In genomic region chr7:90520484-90520883, GRCh38 we compare ENCODE assay signal across 15 cellular contexts. TPM values are rescaled to one million over a fixed set of nuclear protein-coding genes. Genes with fewer than 3 reads are reported as not detected.
DNase-seq lines count a peak whose midpoint lies in the region; ATAC-seq and TF ChIP-seq lines count a peak whose summit lies in the region.
"Had no signal": no experiment of that assay in that cellular context is flagged by ENCODE, and none has a peak within 500 bp of the region (broad histone marks: within the 10 kb centered on the region; RNA-seq: fewer than 3 reads in every experiment).

No MANE protein-coding gene starts in this region.

- DNase-seq in A673 (ENCODE audit: low spot score) (peak; percentile 22), GM13976 (ENCODE audit: low spot score) (no peak), SK-MEL-5 (ENCODE audit: low read depth, low spot score) (peak; percentile 43), hepatocyte (ENCODE audit: low spot score) (peak; percentile 10), NCI-H1092 treated with DMSO at 0.1 percent for 48 hours (lab: John Stamatoyannopoulos, UW) (no peak), GM03348 (ENCODE audit: low spot score) (no peak)
- no peak for DNase-seq in activated CD8-positive, alpha-beta T cell treated with anti-CD3 and anti-CD28 coated beads for 36 hours
- DNase-seq: activated CD4-positive, alpha-beta T cell treated with anti-CD3 and anti-CD28 coated beads, Interleukin-2, amount 10 ng/mL, durations not matched to agents 7 days and 5 days; activated naive CD8-positive, alpha-beta T cell treated with anti-CD3 and anti-CD28 coated beads, Interleukin-2, amount 10 ng/mL, durations not matched to agents 7 days and 5 days; erythroblast; NCI-H2081 treated with DMSO at 0.1 percent for 48 hours; right cardiac atrium had no signal

- no peaks in the 10 kb centered on the region for H3K79me2 ChIP-seq in hepatocyte

- no peak overlapping the region for H3K4me3 Mint-ChIP-seq in activated CD8-positive, alpha-beta T cell treated with anti-CD3 and anti-CD28 coated beads for 36 hours
- H3K4me3 Mint-ChIP-seq: activated CD4-positive, alpha-beta T cell treated with anti-CD3 and anti-CD28 coated beads, Interleukin-2, amount 10 ng/mL, durations not matched to agents 7 days and 5 days; activated naive CD8-positive, alpha-beta T cell treated with anti-CD3 and anti-CD28 coated beads, Interleukin-2, amount 10 ng/mL, durations not matched to agents 7 days and 5 days had no signal

- BruUV-seq in A673 (replicated peaks; lab: Mats Ljungman, UMichigan) = no TSS peak

- CTCF ChIA-PET in A673 (lab: Charles Lee) = no interaction called here
- CTCF ChIA-PET in activated CD8-positive, alpha-beta T cell treated with anti-CD3 and anti-CD28 coated beads for 36 hours (lab: Charles Lee) = no interaction called here

- 31% methylated on average over 5 of the region's 5 CpGs for WGBS in hepatocyte (ENCODE audit: low lambda C conversion rate, missing lambda C conversion rate)

- no peaks in the 10 kb centered on the region for H3K9me2 ChIP-seq in hepatocyte (replicated peaks; ENCODE audit: insufficient read depth)

- H3K27ac ChIP-seq in A673 (ENCODE audit: low read depth, low read length, poor library complexity, severe bottlenecking) = no peak overlapping the region
- no peak overlapping the region for H3K27ac ChIP-seq in hepatocyte
- H3K27ac ChIP-seq: SK-N-MC had no signal

- peaks cover 1% of the 10 kb centered on the region for H3K27me3 Mint-ChIP-seq in activated CD8-positive, alpha-beta T cell treated with anti-CD3 and anti-CD28 coated beads for 36 hours

- H3K4me1 ChIP-seq in A673 (ENCODE audit: insufficient read depth, low read length, poor library complexity, severe bottlenecking) (peaks cover 12% of the 10 kb centered on the region), hepatocyte (ENCODE audit: insufficient read depth) (no peaks in the 10 kb centered on the region)

- H3K4me1 Mint-ChIP-seq in activated CD8-positive, alpha-beta T cell treated with anti-CD3 and anti-CD28 coated beads for 36 hours (ENCODE audit: low read depth) = no peaks in the 10 kb centered on the region
- H3K4me1 Mint-ChIP-seq: activated CD4-positive, alpha-beta T cell treated with anti-CD3 and anti-CD28 coated beads, Interleukin-2, amount 10 ng/mL, durations not matched to agents 7 days and 5 days; activated naive CD8-positive, alpha-beta T cell treated with anti-CD3 and anti-CD28 coated beads, Interleukin-2, amount 10 ng/mL, durations not matched to agents 7 days and 5 days had no signal

- intact Hi-C loops in A673 (cut with micrococcal nuclease; ENCODE audit: unreplicated experiment) = no loop called here
- intact Hi-C loops in activated CD8-positive, alpha-beta T cell treated with anti-CD3 and anti-CD28 coated beads for 36 hours (cut with micrococcal nuclease) = no loop called here

- H3K36me3 ChIP-seq in A673 (ENCODE audit: insufficient read depth, low read length, poor library complexity, severe bottlenecking) (no peaks in the 10 kb centered on the region), hepatocyte (replicated peaks; ENCODE audit: insufficient read depth, low read depth) (no peaks in the 10 kb centered on the region)

- no peaks in the 10 kb centered on the region for H3K9me3 ChIP-seq in A673 (ENCODE audit: low read depth, low read length, poor library complexity, severe bottlenecking)
- H3K9me3 ChIP-seq in hepatocyte (ENCODE audit: low read depth) = no peaks in the 10 kb centered on the region

- in situ Hi-C loops in GM13976 (cut with MboI; ENCODE audit: low sequenced_read_pairs, unreplicated experiment) = no loop called here
- in situ Hi-C loops in SK-MEL-5 (cut with HindIII; ENCODE audit: low pct_unique_long_range_greater_than_20kb, low sequenced_read_pairs) = no loop called here

- no peak overlapping the region for H3K4me2 ChIP-seq in hepatocyte

- H3K27me3 ChIP-seq in A673 (replicated peaks; ENCODE audit: insufficient read depth, low read depth, low read length, poor library complexity) (no peaks in the 10 kb centered on the region), hepatocyte (no peaks in the 10 kb centered on the region)

- H3K9me3 Mint-ChIP-seq in activated CD8-positive, alpha-beta T cell treated with anti-CD3 and anti-CD28 coated beads for 36 hours = no peaks in the 10 kb centered on the region
- H3K9me3 Mint-ChIP-seq: activated CD4-positive, alpha-beta T cell treated with anti-CD3 and anti-CD28 coated beads, Interleukin-2, amount 10 ng/mL, durations not matched to agents 7 days and 5 days; activated naive CD8-positive, alpha-beta T cell treated with anti-CD3 and anti-CD28 coated beads, Interleukin-2, amount 10 ng/mL, durations not matched to agents 7 days and 5 days had no signal

- H4K20me1 ChIP-seq in hepatocyte (ENCODE audit: insufficient read depth, poor library complexity, severe bottlenecking) = no peaks in the 10 kb centered on the region

- no peak overlapping the region for H3K27ac Mint-ChIP-seq in activated CD8-positive, alpha-beta T cell treated with anti-CD3 and anti-CD28 coated beads for 36 hours
- H3K27ac Mint-ChIP-seq: activated CD4-positive, alpha-beta T cell treated with anti-CD3 and anti-CD28 coated beads, Interleukin-2, amount 10 ng/mL, durations not matched to agents 7 days and 5 days; activated naive CD8-positive, alpha-beta T cell treated with anti-CD3 and anti-CD28 coated beads, Interleukin-2, amount 10 ng/mL, durations not matched to agents 7 days and 5 days had no signal

- H3K4me3 ChIP-seq in A673 (ENCODE audit: low read depth, low read length, poor library complexity, severe bottlenecking) (no peak overlapping the region), hepatocyte (no peak overlapping the region)
- H3K4me3 ChIP-seq: SK-N-MC had no signal

- no peak overlapping the region for H2AFZ ChIP-seq in hepatocyte

- no peak for ATAC-seq in GM19395 (IDR thresholded peaks at IDR 0.05; ENCODE audit: unreplicated experiment)
- no peak for ATAC-seq in activated CD8-positive, alpha-beta T cell treated with anti-CD3 and anti-CD28 coated beads for 36 hours
- ATAC-seq: right cardiac atrium had no signal

- no peaks in the 10 kb centered on the region for H3K36me3 Mint-ChIP-seq in activated CD8-positive, alpha-beta T cell treated with anti-CD3 and anti-CD28 coated beads for 36 hours (ENCODE audit: low read depth)
- H3K36me3 Mint-ChIP-seq: activated naive CD8-positive, alpha-beta T cell treated with anti-CD3 and anti-CD28 coated beads, Interleukin-2, amount 10 ng/mL, durations not matched to agents 7 days and 5 days had no signal

- POLR2A ChIA-PET in A673 (lab: Charles Lee; ENCODE audit: low non-redundant PET) = no interaction called here
- POLR2A ChIA-PET in activated CD8-positive, alpha-beta T cell treated with anti-CD3 and anti-CD28 coated beads for 36 hours (lab: Charles Lee) = no interaction called here

- peak; percentile 65 for TF ChIP-seq CTCF in A673 (conservative IDR thresholded peaks at IDR 0.05; ENCODE audit: low read depth, low read length)
- peak; percentile 30 for TF ChIP-seq CTCF in GM13976 (IDR thresholded peaks at IDR 0.05; ENCODE audit: borderline replicate concordance, control extremely low read depth, extremely low read depth, insufficient read depth, missing control alignments)
- TF ChIP-seq CTCF in hepatocyte (IDR thresholded peaks at IDR 0.05; ENCODE audit: poor library complexity) = peak; percentile 38
- no peak for TF ChIP-seq CTCF in activated CD8-positive, alpha-beta T cell treated with anti-CD3 and anti-CD28 coated beads for 36 hours (IDR thresholded peaks at IDR 0.05)

RNA-seq across cellular contexts. Expression of gene PTTG1IP2, which starts 51.0 kb away (rescaled TPM):
- total RNA-seq in A673 (2021) (not detected in 2 replicates), hepatocyte (not detected in 2 replicates)
- not detected in 2 replicates for total RNA-seq in SK-MEL-5 (2014; rRNA removed; shearing (Covaris generic))
- not detected in 2 replicates for polyA plus RNA-seq in SK-MEL-5 (2015; cell fraction: cytosol; rRNA removed)
- not detected in 2 replicates for polyA plus RNA-seq in SK-MEL-5 (2015; cell fraction: nucleus; rRNA removed)
- 0.63 TPM in 1 of 2 replicates, not detected in the other for polyA plus RNA-seq in hepatocyte
- total RNA-seq in activated CD8-positive, alpha-beta T cell treated with anti-CD3 and anti-CD28 coated beads for 36 hours = not detected
- total RNA-seq: activated CD4-positive, alpha-beta T cell treated with anti-CD3 and anti-CD28 coated beads, Interleukin-2, amount 10 ng/mL, durations not matched to agents 7 days and 5 days; activated naive CD8-positive, alpha-beta T cell treated with anti-CD3 and anti-CD28 coated beads, Interleukin-2, amount 10 ng/mL, durations not matched to agents 7 days and 5 days; lower leg skin; right cardiac atrium had no signal
- polyA plus RNA-seq: right cardiac atrium had no signal

Comparison
In these comparisons a context has a peak if more than half of its experiments do, and no peak if none do; other contexts are left out.
1. DNase-seq: peak in A673 (single experiment), SK-MEL-5 (single experiment) and hepatocyte (single experiment); none in GM13976 (single experiment), activated CD8-positive, alpha-beta T cell treated with anti-CD3 and anti-CD28 coated beads for 36 hours (single experiment), NCI-H1092 treated with DMSO at 0.1 percent for 48 hours (single experiment) and GM03348 (single experiment).